In the genomic region with DNA sequence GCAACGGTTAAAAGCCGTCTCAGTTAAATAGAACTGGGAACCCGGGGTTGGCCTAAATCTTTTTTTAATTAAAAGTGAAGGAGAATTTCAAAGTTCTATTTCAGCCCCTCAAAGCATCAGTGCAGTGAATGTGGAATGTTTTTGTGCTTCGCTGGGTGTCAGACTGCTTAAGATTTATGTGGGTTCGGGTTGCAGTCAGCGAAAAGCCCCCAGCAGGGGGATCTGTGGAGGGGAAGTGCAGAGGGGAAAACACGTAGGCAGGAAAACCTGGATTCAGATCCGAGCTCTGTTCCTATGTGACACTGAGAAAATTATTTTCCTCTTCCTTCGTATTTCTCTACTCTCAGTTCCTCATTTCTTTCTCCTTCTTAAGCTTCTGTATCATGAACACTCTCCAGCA, we compare ENCODE assay signal across 1 cellular context.
A peak's percentile ranks its signal among the peaks of the same experiment; 100 is the strongest.
TF ChIP-seq lines count a peak whose summit lies in the region.

No MANE protein-coding gene starts in this region.

TF ChIP-seq in GM12878, 131 proteins besides CTCF, POLR2A, EP300 and RAD21:
- TF ChIP-seq, protein P1, sequence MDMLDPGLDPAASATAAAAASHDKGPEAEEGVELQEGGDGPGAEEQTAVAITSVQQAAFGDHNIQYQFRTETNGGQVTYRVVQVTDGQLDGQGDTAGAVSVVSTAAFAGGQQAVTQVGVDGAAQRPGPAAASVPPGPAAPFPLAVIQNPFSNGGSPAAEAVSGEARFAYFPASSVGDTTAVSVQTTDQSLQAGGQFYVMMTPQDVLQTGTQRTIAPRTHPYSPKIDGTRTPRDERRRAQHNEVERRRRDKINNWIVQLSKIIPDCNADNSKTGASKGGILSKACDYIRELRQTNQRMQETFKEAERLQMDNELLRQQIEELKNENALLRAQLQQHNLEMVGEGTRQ (IDR thresholded peaks at IDR 0.05; ENCODE audit: borderline replicate concordance, low read depth, low read length): no peak
- TF ChIP-seq GATAD2B (conservative IDR thresholded peaks at IDR 0.05; ENCODE audit: low read depth) (no peak), SPI1 (IDR thresholded peaks at IDR 0.05; ENCODE audit: borderline replicate concordance, insufficient read depth, low read depth, low read length) (peak; percentile 46; the same call in 1 of the 2 replicates), CHD1 (IDR thresholded peaks at IDR 0.05; ENCODE audit: low read depth, low read length) (no peak)
